Comparison of ENCODE assay signal across 9 cellular contexts in the genomic region with DNA sequence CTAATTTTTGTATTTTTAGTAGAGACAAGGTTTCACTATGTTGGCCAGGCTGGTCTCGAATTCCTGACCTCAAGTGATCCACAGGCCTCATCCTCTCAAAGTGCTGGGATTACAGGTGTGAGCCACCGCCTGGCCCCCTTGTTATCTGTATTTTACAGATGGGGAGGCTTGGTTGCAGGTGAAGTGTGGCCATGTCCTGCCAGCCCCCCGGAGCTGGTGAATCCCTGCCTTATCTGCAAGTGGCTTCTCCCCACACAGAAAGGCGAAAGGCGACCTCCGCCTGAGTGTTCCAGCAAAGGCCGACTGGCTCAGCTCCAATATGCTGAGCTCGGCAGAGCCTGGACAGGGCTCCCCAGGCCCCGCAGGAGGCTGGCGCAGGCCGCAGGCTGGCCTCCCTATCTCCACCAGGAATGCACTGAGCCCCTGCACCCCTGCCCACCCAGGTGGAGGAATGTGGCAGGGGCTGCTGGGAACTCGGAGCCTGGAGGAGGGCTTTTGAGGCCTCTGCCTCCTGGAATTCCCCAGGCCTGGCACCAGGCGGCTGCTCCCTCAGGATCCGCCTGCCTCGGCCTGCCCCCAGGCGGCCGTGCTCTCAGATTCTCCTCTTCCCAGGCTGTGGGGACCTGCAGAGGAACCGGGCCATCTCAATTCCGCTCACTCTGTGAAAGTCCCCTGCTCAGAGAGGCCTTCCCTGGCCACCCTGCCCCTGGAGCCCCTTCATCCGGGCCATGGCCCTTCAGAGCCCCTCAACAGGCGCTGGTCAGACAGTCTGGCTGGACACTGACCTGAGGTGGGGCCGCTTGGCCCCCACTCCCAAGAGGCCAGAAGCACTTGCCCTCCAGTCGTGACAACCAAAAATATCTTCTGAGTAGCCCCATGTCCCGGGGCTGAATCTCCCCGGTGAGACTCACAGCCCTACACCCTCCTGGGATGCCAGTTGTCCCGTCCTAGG. TPM values are rescaled to one million over a fixed set of nuclear protein-coding genes. Genes with fewer than 3 reads are reported as not detected.
DNase-seq lines count a peak whose midpoint lies in the region; ATAC-seq, FAIRE-seq and TF ChIP-seq lines count a peak whose summit lies in the region.
"Had no signal": no experiment of that assay in that cellular context is flagged by ENCODE, and none has a peak within 500 bp of the region (broad histone marks: within the 10 kb centered on the region; RNA-seq: fewer than 3 reads in every experiment).

No MANE protein-coding gene starts in this region.

- intact Hi-C loops in Right ventricle myocardium superior (cut with DNase I) (no loop called here), pancreas (cut with DNase I) (loop anchor here in 1 of 3 donors (5.0 kb wide), 1 partner anchor 69 kb away; no protein-coding TSS in a partner anchor)

- FAIRE-seq in pancreas (lab: Jason Lieb, UNC) = no peak
- FAIRE-seq: colon had no signal

- ATAC-seq in Right ventricle myocardium superior (ENCODE audit: poor library complexity) (peak; percentile 83), pancreas (peak; percentile 64 to 77 (median 72)), HG02571 (IDR thresholded peaks at IDR 0.05; ENCODE audit: unreplicated experiment) (no peak), GM19351 (IDR thresholded peaks at IDR 0.05; ENCODE audit: unreplicated experiment) (no peak)
- no peak for ATAC-seq in stimulated activated naive CD8-positive, alpha-beta T cell treated with anti-CD3 and anti-CD28 coated beads, Interleukin-15, Interleukin-2, amounts not matched to agents 100 U/mL and 50 U/mL, for 24 hours

- H3K4me1 ChIP-seq in pancreas = peaks cover 0 to 10% (median 5%) of the 10 kb centered on the region in 3 donors

- WGBS in pancreas, 2 donors = 46 to 51% methylated on average over 26 of the region's 26 CpGs

- H3K4me3 ChIP-seq in WERI-Rb-1 (ENCODE audit: low read depth, low read length) = no peak overlapping the region
- H3K4me3 ChIP-seq in pancreas = no peak overlapping the region

- H3K27me3 ChIP-seq in WERI-Rb-1 (ENCODE audit: insufficient read depth, low read depth, severe bottlenecking) (no peaks in the 10 kb centered on the region), pancreas (no peaks in the 10 kb centered on the region)

- H3K27ac ChIP-seq in WERI-Rb-1 (0 out of 2 replicates have a peak overlapping the region, but pooled peaks have one; percentile 37), pancreas (peak overlapping the region; percentile 32 to 63 (median 48))

- TF ChIP-seq CTCF in WERI-Rb-1 (IDR thresholded peaks at IDR 0.05; ENCODE audit: low read depth, low read length) = peak; percentile 69
- no peak for TF ChIP-seq CTCF in pancreas (IDR thresholded peaks at IDR 0.05)

- peaks cover 3% of the 10 kb centered on the region for H3K9me3 ChIP-seq in WERI-Rb-1 (ENCODE audit: severe bottlenecking)
- no peaks in the 10 kb centered on the region for H3K9me3 ChIP-seq in pancreas

- peak; percentile 45 for DNase-seq in COLO668 (lab: John Stamatoyannopoulos, UW; ENCODE audit: unreplicated experiment)
- DNase-seq in WERI-Rb-1 = peak; percentile 71
- DNase-seq in Right ventricle myocardium superior = peak; percentile 69
- DNase-seq in pancreas = peak in 3 of 6 donors; percentile 63 to 77 (median 64)
- no peak for DNase-seq in stimulated activated naive CD8-positive, alpha-beta T cell treated with anti-CD3 and anti-CD28 coated beads, Interleukin-15, Interleukin-2, amounts not matched to agents 100 U/mL and 50 U/mL, for 24 hours
- DNase-seq in stimulated activated CD4-positive, alpha-beta T cell treated with anti-CD3 and anti-CD28 coated beads, Interleukin-4, amount 100 ng/mL, for 4 hours = no peak

- no peaks in the 10 kb centered on the region for H3K36me3 ChIP-seq in WERI-Rb-1
- H3K36me3 ChIP-seq in pancreas = no peaks in the 10 kb centered on the region

RNA-seq across cellular contexts. Expression of a gene that starts 9.3 kb away (rescaled TPM):
- total RNA-seq in Right ventricle myocardium superior = 79.6 TPM
- 10 to 100 TPM; 43.6 to 89.5 (median 59.4) TPM for total RNA-seq in pancreas
- polyA plus RNA-seq in pancreas = 100 to 1,000 TPM; 259 to 344 TPM

RNA-seq across cellular contexts. Expression of a gene that starts 10.5 kb away (rescaled TPM):
- total RNA-seq in Right ventricle myocardium superior (732 TPM), pancreas (1,000 to 10,000 TPM in 2 of 6 donors, 100 to 1,000 TPM in 4; 662 to 1,102 (median 850) TPM)
- 1,000 to 10,000 TPM; 2,124 to 2,141 TPM for polyA plus RNA-seq in pancreas

RNA-seq across cellular contexts. Expression of a gene that starts 30.7 kb away (rescaled TPM):
- 15.0 TPM for total RNA-seq in Right ventricle myocardium superior
- 1 to 10 TPM; 1.4 to 2.3 (median 1.9) TPM for total RNA-seq in pancreas
- polyA plus RNA-seq in pancreas = 1 to 10 TPM; 1.5 to 2.9 TPM

RNA-seq across cellular contexts. Expression of a gene that starts 51.0 kb away (rescaled TPM):
- total RNA-seq in Right ventricle myocardium superior (not detected), pancreas (1 to 10 TPM in 3 of 6 donors, under 1 TPM in 3; 0.66 to 2.5 (median 1.0) TPM)
- polyA plus RNA-seq in pancreas = 1 to 10 TPM; 2.0 to 4.8 TPM

Comparison
In these comparisons a context has a peak if more than half of its experiments do, and no peak if none do; other contexts are left out.
1. DNase-seq: peak in COLO668 (single experiment), WERI-Rb-1 (single experiment) and Right ventricle myocardium superior (single experiment); none in stimulated activated naive CD8-positive, alpha-beta T cell treated with anti-CD3 and anti-CD28 coated beads, Interleukin-15, Interleukin-2, amounts not matched to agents 100 U/mL and 50 U/mL, for 24 hours (single experiment) and stimulated activated CD4-positive, alpha-beta T cell treated with anti-CD3 and anti-CD28 coated beads, Interleukin-4, amount 100 ng/mL, for 4 hours (0 of 2).
2. ATAC-seq: peak in Right ventricle myocardium superior (single experiment) and pancreas (4 of 4); none in stimulated activated naive CD8-positive, alpha-beta T cell treated with anti-CD3 and anti-CD28 coated beads, Interleukin-15, Interleukin-2, amounts not matched to agents 100 U/mL and 50 U/mL, for 24 hours (single experiment), HG02571 (single experiment) and GM19351 (single experiment).